Comparison of ENCODE assay signal across 26 cellular contexts in the genomic region with DNA sequence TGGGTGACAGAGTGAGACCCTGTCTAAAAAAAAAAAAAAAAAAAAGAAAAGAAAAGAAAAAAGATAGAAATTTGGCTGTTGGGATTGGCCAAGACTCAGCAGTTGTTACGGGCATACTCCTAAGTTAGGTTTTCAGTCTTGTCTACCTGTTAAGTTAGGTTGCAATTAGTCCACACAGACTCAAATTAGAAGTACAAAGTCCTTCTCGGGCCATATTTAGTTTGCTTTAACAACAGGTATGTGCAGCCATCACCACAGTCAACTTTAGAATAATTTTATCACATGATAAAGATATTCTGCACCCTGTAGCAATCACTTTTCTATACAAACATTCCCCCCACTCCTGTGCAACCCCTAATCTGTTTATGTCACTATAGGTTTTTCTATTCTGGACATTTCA.
"Had no signal": no experiment of that assay in that cellular context is flagged by ENCODE, and none has a peak within 500 bp of the region (broad histone marks: within the 10 kb centered on the region; RNA-seq: fewer than 3 reads in every experiment).

No MANE protein-coding gene starts in this region.

- H3K4me3 Mint-ChIP-seq: naive thymus-derived CD8-positive, alpha-beta T cell; nephron progenitor cell; stimulated activated memory B cell treated with anti-CD40 and anti-IgM and Interleukin-4, amounts not matched to agents 10 μg/mL and 1 μg/mL and 100 μg/mL, for 72 hours; type B pancreatic cell had no signal

- H3K9me3 Mint-ChIP-seq: naive thymus-derived CD8-positive, alpha-beta T cell; nephron progenitor cell; stimulated activated memory B cell treated with anti-CD40 and anti-IgM and Interleukin-4, amounts not matched to agents 10 μg/mL and 1 μg/mL and 100 μg/mL, for 72 hours; type B pancreatic cell had no signal

- H3K36me3 ChIP-seq: left lung, prostate gland had no signal

- ATAC-seq: foreskin keratinocyte; left lung; naive thymus-derived CD8-positive, alpha-beta T cell; stimulated activated memory B cell treated with anti-CD40 and anti-IgM and Interleukin-4, amounts not matched to agents 10 μg/mL and 1 μg/mL and 100 μg/mL, for 72 hours; stimulated activated naive CD8-positive, alpha-beta T cell treated with anti-CD3 and anti-CD28 coated beads, Interleukin-15, Interleukin-2, amounts not matched to agents 100 U/mL and 50 U/mL, for 24 hours had no signal

- H3K27ac ChIP-seq: coronary artery, esophagus muscularis mucosa, foreskin keratinocyte, heart right ventricle, left lung, prostate gland, right atrium auricular region, sigmoid colon, spleen, testis, tibial artery had no signal

- DNase-seq: dermis blood vessel endothelial cell; effector memory CD4-positive, alpha-beta T cell; foreskin keratinocyte; glutamatergic neuron; heart right ventricle; left lung; mesenchymal stem cell; midbrain; naive thymus-derived CD8-positive, alpha-beta T cell; nephron progenitor cell; nucleus accumbens; sigmoid colon; spleen; stimulated activated CD4-positive, alpha-beta T cell treated with anti-CD3 and anti-CD28 coated beads, Interleukin-4, amount 100 ng/mL, for 4 hours; stimulated activated naive CD8-positive, alpha-beta T cell treated with anti-CD3 and anti-CD28 coated beads, Interleukin-15, Interleukin-2, amounts not matched to agents 100 U/mL and 50 U/mL, for 24 hours; substantia nigra; testis; tibial artery had no signal

- H3K27ac Mint-ChIP-seq: nephron progenitor cell; stimulated activated memory B cell treated with anti-CD40 and anti-IgM and Interleukin-4, amounts not matched to agents 10 μg/mL and 1 μg/mL and 100 μg/mL, for 72 hours; type B pancreatic cell had no signal

- H3K4me3 ChIP-seq: coronary artery, esophagus muscularis mucosa, heart right ventricle, left lung, prostate gland, right atrium auricular region, sigmoid colon, spleen, testis, tibial artery had no signal

- FAIRE-seq: endothelial cell of umbilical vein, keratinocyte had no signal

- H3K27me3 Mint-ChIP-seq: naive thymus-derived CD8-positive, alpha-beta T cell; stimulated activated memory B cell treated with anti-CD40 and anti-IgM and Interleukin-4, amounts not matched to agents 10 μg/mL and 1 μg/mL and 100 μg/mL, for 72 hours; type B pancreatic cell had no signal

- H3K4me1 Mint-ChIP-seq: nephron progenitor cell had no signal

- H3K27me3 ChIP-seq: esophagus muscularis mucosa, foreskin keratinocyte, heart right ventricle, left lung, right atrium auricular region, sigmoid colon, spleen, testis, tibial artery had no signal

- H3K4me1 ChIP-seq: prostate gland, right atrium auricular region, testis had no signal

- H3K9me3 ChIP-seq: esophagus muscularis mucosa, heart right ventricle, left lung, prostate gland, right atrium auricular region, sigmoid colon, spleen, testis, tibial artery had no signal
